8 cellular contexts compared by ENCODE assay signal in genomic region chr3:133926736-133927542, GRCh38. TPM values are rescaled to one million over a fixed set of nuclear protein-coding genes. Genes with fewer than 3 reads are reported as not detected.
DNase-seq lines count a peak whose midpoint lies in the region; ATAC-seq and TF ChIP-seq lines count a peak whose summit lies in the region.

No MANE protein-coding gene starts in this region.

- H3K4me1 ChIP-seq in liver (ENCODE audit: control insufficient read depth in 4 of 4, insufficient read depth in 4 of 4, low read length in 3 of 4) = peaks cover 3 to 10% (median 10%) of the 10 kb centered on the region in 4 donors

- H3K4me3 ChIP-seq in astrocyte of the cerebellum (ENCODE audit: low read depth, low read length) (peak overlapping the region; percentile 45), liver (ENCODE audit: low read depth in 1 of 3, low read length in 3 of 3) (peak overlapping the region in 2 of 3 donors; percentile 47 to 57)

- no peak overlapping the region for H3K27ac Mint-ChIP-seq in type B pancreatic cell

- H3K27ac ChIP-seq in liver (ENCODE audit: low read depth in 1 of 2, low read length in 2 of 2) = no peak overlapping the region

- no peaks in the 10 kb centered on the region for H3K9me3 ChIP-seq in liver (ENCODE audit: control insufficient read depth in 4 of 4, low read length in 3 of 4)

- H3K27me3 Mint-ChIP-seq in type B pancreatic cell = peaks cover 31% of the 10 kb centered on the region

- DNase-seq in astrocyte of the cerebellum (ENCODE audit: low read depth) (no peak), type B pancreatic cell (ENCODE audit: extremely low spot score, unreplicated experiment) (peak; percentile 69), left colon (no peak), nucleus accumbens (lab: John Stamatoyannopoulos, UW) (no peak), OCI-M1 (lab: John Stamatoyannopoulos, UW) (no peak)

- 24% methylated on average over 35 of the region's 35 CpGs for WGBS in liver

- no peaks in the 10 kb centered on the region for H3K9me3 Mint-ChIP-seq in type B pancreatic cell

- intact Hi-C loops in left colon (cut with DNase I, micrococcal nuclease) = loop anchor here (5.0 to 10.0 kb wide), 2 partner anchors 105 to 112 kb away; no protein-coding TSS in a partner anchor

- H3K27me3 ChIP-seq in liver (ENCODE audit: control insufficient read depth in 4 of 4, insufficient read depth in 4 of 4, low read length in 3 of 4) = no peaks in the 10 kb centered on the region

- peaks cover 14% of the 10 kb centered on the region for H3K4me1 Mint-ChIP-seq in type B pancreatic cell (ENCODE audit: unreplicated experiment)

- no peaks in the 10 kb centered on the region for H3K36me3 Mint-ChIP-seq in type B pancreatic cell

- no peak for TF ChIP-seq CTCF in astrocyte of the cerebellum (IDR thresholded peaks at IDR 0.05; ENCODE audit: low read depth, low read length, missing control alignments)
- no peak for TF ChIP-seq CTCF in liver (IDR thresholded peaks at IDR 0.05; ENCODE audit: low read depth, low read length, missing input control)
- TF ChIP-seq CTCF in type B pancreatic cell (conservative IDR thresholded peaks at IDR 0.05) = no peak

- no peak for TF ChIP-seq RAD21 in liver (IDR thresholded peaks at IDR 0.05)

- peak; percentile 17 for ATAC-seq in GM18498 (IDR thresholded peaks at IDR 0.05; ENCODE audit: unreplicated experiment)
- ATAC-seq in HG02852 (IDR thresholded peaks at IDR 0.05; ENCODE audit: unreplicated experiment) = peak; percentile 18
- ATAC-seq in left colon = no peak

- no peak overlapping the region for H3K9ac ChIP-seq in liver (ENCODE audit: low read depth in 1 of 2, low read length in 2 of 2)

- H3K4me3 Mint-ChIP-seq in type B pancreatic cell = peak overlapping the region; percentile 82

- in situ Hi-C loops in astrocyte of the cerebellum (cut with HindIII; ENCODE audit: low sequenced_read_pairs) = loop anchor here (25.0 kb wide), 2 partner anchors 285 to 560 kb away; partner anchors contain the start of genes ANAPC13 and CEP63

- no peaks in the 10 kb centered on the region for H3K36me3 ChIP-seq in liver (ENCODE audit: control insufficient read depth in 4 of 4, insufficient read depth in 3 of 4, low read depth in 1 of 4, low read length in 3 of 4)

TF ChIP-seq in liver, 16 proteins besides CTCF, POLR2A, EP300 and RAD21:
- TF ChIP-seq ZBTB33 (IDR thresholded peaks at IDR 0.05) (no peak), MAX (IDR thresholded peaks at IDR 0.05) (no peak), HNF4G (IDR thresholded peaks at IDR 0.05) (no peak), HNF4A (conservative IDR thresholded peaks at IDR 0.05) (no peak), GABPA (IDR thresholded peaks at IDR 0.05 in 1 of 2, conservative IDR thresholded peaks at IDR 0.05 in 1 of 2) (no peak), JUND (IDR thresholded peaks at IDR 0.05) (no peak), RXRA (IDR thresholded peaks at IDR 0.05) (no peak), FOXA2 (IDR thresholded peaks at IDR 0.05) (no peak), EGR1 (IDR thresholded peaks at IDR 0.05; ENCODE audit: low read depth in 2 of 2) (no peak), ATF3 (IDR thresholded peaks at IDR 0.05) (no peak), TAF1 (conservative IDR thresholded peaks at IDR 0.05) (no peak), FOXA1 (IDR thresholded peaks at IDR 0.05) (no peak), REST (IDR thresholded peaks at IDR 0.05) (no peak), SP1 (IDR thresholded peaks at IDR 0.05) (no peak), YY1 (IDR thresholded peaks at IDR 0.05) (no peak), NR2F2 (IDR thresholded peaks at IDR 0.05) (no peak)

RNA-seq across cellular contexts. Expression of gene RAB6B, which starts 31.3 kb away (rescaled TPM):
- 1 to 10 TPM in 1 of 2 donors, under 1 TPM in 1; 0.08 to 2.8 TPM for total RNA-seq in liver
- polyA plus RNA-seq in liver = under 1 TPM; 0.28 TPM
- total RNA-seq in type B pancreatic cell (ENCODE audit: low replicate concordance) = 21.2 and 48.2 TPM in 2 replicates
- 1 to 10 TPM; 3.3 to 8.3 TPM for total RNA-seq in left colon
